ENCODE assay signal across 12 cellular contexts in the genomic region with DNA sequence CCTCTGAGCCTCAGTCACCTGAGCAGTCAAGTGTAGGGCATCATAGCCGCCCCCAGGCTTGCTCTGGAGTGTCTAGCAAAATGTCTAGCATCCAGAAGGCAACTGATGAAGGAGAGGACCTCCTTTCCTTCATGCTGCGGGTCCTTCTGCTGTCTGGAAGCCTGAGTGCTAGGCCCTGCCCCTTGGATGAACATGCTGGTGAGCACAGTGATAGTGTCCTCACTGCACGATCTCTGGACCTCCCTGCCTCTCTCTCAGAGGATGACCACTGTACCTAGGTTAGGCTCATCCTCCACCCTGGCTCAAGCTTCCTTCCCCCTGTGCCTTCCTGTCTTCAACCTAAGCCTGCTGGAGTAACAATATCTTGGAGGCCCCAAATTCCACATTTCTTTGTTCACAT.
DNase-seq lines count a peak whose midpoint lies in the region; ATAC-seq and TF ChIP-seq lines count a peak whose summit lies in the region.
"Had no signal": no experiment of that assay in that cellular context is flagged by ENCODE, and none has a peak within 500 bp of the region (broad histone marks: within the 10 kb centered on the region; RNA-seq: fewer than 3 reads in every experiment).

No MANE protein-coding gene starts in this region.

- H2AK5ac ChIP-seq in neuronal stem cell (ENCODE audit: low read depth, low read length): no peak overlapping the region

- H3F3A ChIP-seq in Loucy (ENCODE audit: low read depth): no peaks in the 10 kb centered on the region

- peak overlapping the region; percentile 9 for H2BK5ac ChIP-seq in neuronal stem cell (ENCODE audit: low read length)

- DNase-seq in CD14-positive monocyte (ENCODE audit: low spot score) (no peak), neuronal stem cell (ENCODE audit: low spot score) (no peak), NCI-H2196 treated with DMSO at 0.1 percent for 48 hours (lab: John Stamatoyannopoulos, UW; ENCODE audit: unreplicated experiment) (no peak), 8988T (no peak)
- no peak for DNase-seq in central memory CD8-positive, alpha-beta T cell (ENCODE audit: low spot score in 2 of 2)
- DNase-seq: glutamatergic neuron, NCI-H446 had no signal

- no peak overlapping the region for H3K27ac ChIP-seq in neuronal stem cell (replicated peaks; ENCODE audit: low read length)
- H3K27ac ChIP-seq: C4-2B had no signal

- no peak overlapping the region for H2BK120ac ChIP-seq in neuronal stem cell (ENCODE audit: low read depth, low read length)

- no CpG with 5 or more reads among the region's 3 CpGs for whole genome bisulfite sequencing in neuronal stem cell (ENCODE audit: extremely low coverage in 2 of 2, insufficient read length in 2 of 2, insufficient replicate concordance in 1 of 2), 2 donors

- no peak overlapping the region for H3K4me3 Mint-ChIP-seq in CD14-positive monocyte
- H3K4me3 Mint-ChIP-seq in central memory CD8-positive, alpha-beta T cell: no peak overlapping the region

- no peaks in the 10 kb centered on the region for H3K27me3 Mint-ChIP-seq in CD14-positive monocyte (ENCODE audit: low read depth in 3 of 3)
- no peaks in the 10 kb centered on the region for H3K27me3 Mint-ChIP-seq in central memory CD8-positive, alpha-beta T cell
- H3K27me3 Mint-ChIP-seq: stimulated activated naive CD8-positive, alpha-beta T cell treated with anti-CD3 and anti-CD28 coated beads, Interleukin-15, Interleukin-2, amounts not matched to agents 100 ng/mL and 50 ng/mL, for 24 hours had no signal

- H3K27ac Mint-ChIP-seq in CD14-positive monocyte: peak overlapping the region in 5 of 7 donors; percentile 22 to 82 (median 58)
- peak overlapping the region; percentile 87 for H3K27ac Mint-ChIP-seq in central memory CD8-positive, alpha-beta T cell (ENCODE audit: low read depth)

- no peak overlapping the region for H4K91ac ChIP-seq in neuronal stem cell (ENCODE audit: low read depth, low read length, poor library complexity)

- H2AFZ ChIP-seq in Loucy (ENCODE audit: low read length) (peak overlapping the region; percentile 98), neuronal stem cell (ENCODE audit: low read length) (peak overlapping the region; percentile 77)

- no peaks in the 10 kb centered on the region for H4K20me1 ChIP-seq in Loucy (ENCODE audit: insufficient read depth, low read length, poor library complexity, severe bottlenecking)

- no peak overlapping the region for H3K23ac ChIP-seq in neuronal stem cell (ENCODE audit: low read depth, low read length, poor library complexity)

- peak overlapping the region; percentile 66 for H3K18ac ChIP-seq in neuronal stem cell (ENCODE audit: low read length)

- H3K4me3 ChIP-seq in Loucy (ENCODE audit: low read length, poor library complexity, severe bottlenecking) (no peak overlapping the region), neuronal stem cell (ENCODE audit: low read length in 2 of 2) (no peak overlapping the region)

- H3K79me2 ChIP-seq in Loucy (ENCODE audit: insufficient read depth, low read length): no peaks in the 10 kb centered on the region

- no peaks in the 10 kb centered on the region for H3K79me1 ChIP-seq in neuronal stem cell (ENCODE audit: low read depth, low read length)

- H4K8ac ChIP-seq in neuronal stem cell (ENCODE audit: low read depth, low read length): no peak overlapping the region

- no peak for TF ChIP-seq CTCF in CD14-positive monocyte (IDR thresholded peaks at IDR 0.05)
- TF ChIP-seq CTCF in Loucy (conservative IDR thresholded peaks at IDR 0.05; ENCODE audit: low read length): no peak

- H3K4me2 ChIP-seq in Loucy (ENCODE audit: low read depth, low read length, poor library complexity, severe bottlenecking): peak overlapping the region; percentile 81
- no peak overlapping the region for H3K4me2 ChIP-seq in neuronal stem cell (ENCODE audit: insufficient read depth, low read length, poor library complexity, severe bottlenecking)

- ATAC-seq in central memory CD8-positive, alpha-beta T cell (replicated peaks; ENCODE audit: extremely low read depth, poor library complexity, severe bottlenecking): no peak
- ATAC-seq in GM19035 (IDR thresholded peaks at IDR 0.05; ENCODE audit: unreplicated experiment) (no peak), GM21717 (IDR thresholded peaks at IDR 0.05; ENCODE audit: unreplicated experiment) (no peak)

- H3K4me1 Mint-ChIP-seq in CD14-positive monocyte: peaks cover 6% of the 10 kb centered on the region
- peaks cover 20% of the 10 kb centered on the region for H3K4me1 Mint-ChIP-seq in central memory CD8-positive, alpha-beta T cell

- H3K9me3 Mint-ChIP-seq in CD14-positive monocyte: peaks cover 0 to 1% (median 0%) of the 10 kb centered on the region in 7 donors
- no peaks in the 10 kb centered on the region for H3K9me3 Mint-ChIP-seq in central memory CD8-positive, alpha-beta T cell
- H3K9me3 Mint-ChIP-seq: stimulated activated naive CD8-positive, alpha-beta T cell treated with anti-CD3 and anti-CD28 coated beads, Interleukin-15, Interleukin-2, amounts not matched to agents 100 ng/mL and 50 ng/mL, for 24 hours had no signal

- no peak overlapping the region for H3K14ac ChIP-seq in neuronal stem cell (ENCODE audit: low read length)

- peak overlapping the region; percentile 32 for H3K4ac ChIP-seq in neuronal stem cell (ENCODE audit: low read length)

- intact Hi-C loops in CD14-positive monocyte (cut with micrococcal nuclease): no loop called here

- H3K36me3 ChIP-seq in Loucy (ENCODE audit: insufficient read depth, low read length) (no peaks in the 10 kb centered on the region), neuronal stem cell (replicated peaks in 1 of 2; ENCODE audit: control insufficient read depth in 2 of 2, insufficient read depth in 2 of 2, low read length in 2 of 2) (no peaks in the 10 kb centered on the region)

- H3K9me3 ChIP-seq in Loucy (ENCODE audit: insufficient read depth, low read depth, low read length) (no peaks in the 10 kb centered on the region), neuronal stem cell (replicated peaks in 1 of 2; ENCODE audit: control insufficient read depth in 2 of 2, insufficient read depth in 1 of 2, low read depth in 1 of 2, low read length in 2 of 2) (no peaks in the 10 kb centered on the region)

- H3K36me3 Mint-ChIP-seq in CD14-positive monocyte: no peaks in the 10 kb centered on the region
- no peaks in the 10 kb centered on the region for H3K36me3 Mint-ChIP-seq in central memory CD8-positive, alpha-beta T cell (ENCODE audit: insufficient read depth)

- H3K9ac ChIP-seq in Loucy (ENCODE audit: low read depth, low read length, poor library complexity, severe bottlenecking) (peak overlapping the region; percentile 56), neuronal stem cell (ENCODE audit: low read depth, low read length, poor library complexity) (no peak overlapping the region)

- H2BK15ac ChIP-seq in neuronal stem cell (ENCODE audit: low read length): no peak overlapping the region

- H3K9me2 ChIP-seq in Loucy (replicated peaks; ENCODE audit: low read depth, low read length): no peaks in the 10 kb centered on the region

- no peaks in the 10 kb centered on the region for H3K27me3 ChIP-seq in Loucy (ENCODE audit: insufficient read depth, low read length, poor library complexity, severe bottlenecking)
- H3K27me3 ChIP-seq in neuronal stem cell (ENCODE audit: control insufficient read depth in 3 of 3, insufficient read depth in 3 of 3, low read depth in 1 of 3, low read length in 3 of 3): no peaks in the 10 kb centered on the region

- H3K4me1 ChIP-seq in Loucy (ENCODE audit: insufficient read depth, low read length, poor library complexity, severe bottlenecking) (peaks cover 14% of the 10 kb centered on the region), neuronal stem cell (ENCODE audit: control insufficient read depth in 2 of 2, insufficient read depth in 1 of 2, low read depth in 1 of 2, low read length in 2 of 2) (peaks cover 0 to 5% of the 10 kb centered on the region in 2 donors)

- H2BK12ac ChIP-seq in neuronal stem cell (ENCODE audit: low read length): no peak overlapping the region
